ENCODE assay signal across 11 cellular contexts in genomic region chr9:120729796-120730195, GRCh38. TPM values are rescaled to one million over a fixed set of nuclear protein-coding genes. Genes with fewer than 3 reads are reported as not detected.
DNase-seq lines count a peak whose midpoint lies in the region; ATAC-seq and TF ChIP-seq lines count a peak whose summit lies in the region.
"Had no signal": no experiment of that assay in that cellular context is flagged by ENCODE, and none has a peak within 500 bp of the region (broad histone marks: within the 10 kb centered on the region; RNA-seq: fewer than 3 reads in every experiment).

No MANE protein-coding gene starts in this region.

- DNase-seq in left cardiac atrium, result no peak
- DNase-seq in left ventricle myocardium inferior, result no peak
- DNase-seq in fibroblast of mammary gland (ENCODE audit: low read depth), result no peak
- no peak for DNase-seq in upper lobe of left lung
- no peak for DNase-seq in cerebellar nuclear complex (lab: John Stamatoyannopoulos, UW)
- no peak for DNase-seq in NCI-H1436 (lab: John Stamatoyannopoulos, UW)
- DNase-seq: activated T-cell treated with anti-CD3 and anti-CD28 coated beads, Interleukin-2, amount 50 U/mL, for 1 hour; psoas muscle had no signal

- no peaks in the 10 kb centered on the region for H3K27me3 ChIP-seq in left ventricle myocardium inferior (ENCODE audit: low read depth)
- no peaks in the 10 kb centered on the region for H3K27me3 ChIP-seq in OCI-LY3 (ENCODE audit: low read depth, low read length)
- no peaks in the 10 kb centered on the region for H3K27me3 ChIP-seq in upper lobe of left lung
- H3K27me3 ChIP-seq: SJSA1 had no signal

- H2AFZ ChIP-seq in OCI-LY3 (ENCODE audit: low read depth, low read length), result no peak overlapping the region

- ATAC-seq in left cardiac atrium, result peak; percentile 13 to 21
- ATAC-seq in upper lobe of left lung (ENCODE audit: low FRiP score in 2 of 2), result peak in 1 of 2 donors; percentile 18
- ATAC-seq in GM18867 (IDR thresholded peaks at IDR 0.05; ENCODE audit: unreplicated experiment), result no peak

- H3K27ac ChIP-seq in left ventricle myocardium inferior (replicated peaks) (no peak overlapping the region), OCI-LY3 (ENCODE audit: low read length) (no peak overlapping the region), upper lobe of left lung (peak overlapping the region; percentile 34 to 91 (median 76))
- H3K27ac ChIP-seq: psoas muscle, SJSA1 had no signal

- WGBS in upper lobe of left lung, 2 donors, result 36 to 45% methylated on average over 5 of the region's 5 CpGs

- no peak for TF ChIP-seq CTCF in left ventricle myocardium inferior (IDR thresholded peaks at IDR 0.05; ENCODE audit: borderline replicate concordance)
- peak; percentile 46 for TF ChIP-seq CTCF in OCI-LY3 (IDR thresholded peaks at IDR 0.05; ENCODE audit: low read depth, low read length)
- TF ChIP-seq CTCF in fibroblast of mammary gland (conservative IDR thresholded peaks at IDR 0.05; ENCODE audit: control insufficient read depth, insufficient read depth, low read depth, low read length), result peak; percentile 9
- no peak for TF ChIP-seq CTCF in upper lobe of left lung (IDR thresholded peaks at IDR 0.05)

- no peak for TF ChIP-seq EP300 in upper lobe of left lung (IDR thresholded peaks at IDR 0.05)

- H3K4me1 ChIP-seq in left ventricle myocardium inferior, result peaks cover 37% of the 10 kb centered on the region
- peaks cover 29% of the 10 kb centered on the region for H3K4me1 ChIP-seq in OCI-LY3 (ENCODE audit: low read length)
- peaks cover 29 to 56% (median 39%) of the 10 kb centered on the region in 4 donors for H3K4me1 ChIP-seq in upper lobe of left lung
- H3K4me1 ChIP-seq: psoas muscle had no signal

- no peak overlapping the region for H3K4me3 ChIP-seq in left ventricle myocardium inferior
- H3K4me3 ChIP-seq in OCI-LY3 (ENCODE audit: low read length), result no peak overlapping the region
- no peak overlapping the region for H3K4me3 ChIP-seq in fibroblast of mammary gland (ENCODE audit: control insufficient read depth, low read depth, low read length)
- no peak overlapping the region for H3K4me3 ChIP-seq in upper lobe of left lung
- H3K4me3 ChIP-seq: psoas muscle, SJSA1 had no signal

- no peak for TF ChIP-seq POLR2A in upper lobe of left lung (IDR thresholded peaks at IDR 0.05)

- H3K79me2 ChIP-seq in OCI-LY3 (ENCODE audit: low read length), result no peaks in the 10 kb centered on the region

- H3K36me3 ChIP-seq in left ventricle myocardium inferior (no peaks in the 10 kb centered on the region), OCI-LY3 (replicated peaks; ENCODE audit: low read depth, low read length) (no peaks in the 10 kb centered on the region), upper lobe of left lung (no peaks in the 10 kb centered on the region)
- H3K36me3 ChIP-seq: SJSA1 had no signal

- no peaks in the 10 kb centered on the region for H3K9me3 ChIP-seq in left ventricle myocardium inferior (replicated peaks)
- no peaks in the 10 kb centered on the region for H3K9me3 ChIP-seq in OCI-LY3 (ENCODE audit: insufficient read depth, low read length)
- H3K9me3 ChIP-seq in upper lobe of left lung, result no peaks in the 10 kb centered on the region
- H3K9me3 ChIP-seq: psoas muscle, SJSA1 had no signal

- H3K4me2 ChIP-seq in OCI-LY3 (ENCODE audit: low read length), result no peak overlapping the region

- intact Hi-C loops in left cardiac atrium (cut with DNase I) (no loop called here), left ventricle myocardium inferior (cut with micrococcal nuclease) (loop anchor here (10.0 kb wide), 1 partner anchor 105 kb away; no protein-coding TSS in a partner anchor)

- no peak overlapping the region for H3K9ac ChIP-seq in OCI-LY3 (ENCODE audit: low read length)

- no peaks in the 10 kb centered on the region for H4K20me1 ChIP-seq in OCI-LY3 (ENCODE audit: insufficient read depth, low read length)

RNA-seq across cellular contexts. Expression of gene MEGF9, which starts 15.5 kb away (rescaled TPM):
- 10 to 100 TPM; 17.4 to 20.2 TPM for total RNA-seq in left cardiac atrium
- total RNA-seq in left ventricle myocardium inferior, result 5.1 TPM
- total RNA-seq in upper lobe of left lung, result 100 to 1,000 TPM in 1 of 6 donors, 10 to 100 TPM in 5; 30.4 to 130 (median 71.0) TPM

Comparison
In these comparisons a context has a peak if more than half of its experiments do, and no peak if none do; other contexts are left out.
1. H3K27ac ChIP-seq: peak in upper lobe of left lung (4 of 4); none in left ventricle myocardium inferior (single experiment) and OCI-LY3 (single experiment).
2. CTCF ChIP-seq: peak in OCI-LY3 (single experiment) and fibroblast of mammary gland (single experiment); none in left ventricle myocardium inferior (single experiment) and upper lobe of left lung (0 of 6).